Comparison of ENCODE assay signal across 17 cellular contexts in the genomic region with DNA sequence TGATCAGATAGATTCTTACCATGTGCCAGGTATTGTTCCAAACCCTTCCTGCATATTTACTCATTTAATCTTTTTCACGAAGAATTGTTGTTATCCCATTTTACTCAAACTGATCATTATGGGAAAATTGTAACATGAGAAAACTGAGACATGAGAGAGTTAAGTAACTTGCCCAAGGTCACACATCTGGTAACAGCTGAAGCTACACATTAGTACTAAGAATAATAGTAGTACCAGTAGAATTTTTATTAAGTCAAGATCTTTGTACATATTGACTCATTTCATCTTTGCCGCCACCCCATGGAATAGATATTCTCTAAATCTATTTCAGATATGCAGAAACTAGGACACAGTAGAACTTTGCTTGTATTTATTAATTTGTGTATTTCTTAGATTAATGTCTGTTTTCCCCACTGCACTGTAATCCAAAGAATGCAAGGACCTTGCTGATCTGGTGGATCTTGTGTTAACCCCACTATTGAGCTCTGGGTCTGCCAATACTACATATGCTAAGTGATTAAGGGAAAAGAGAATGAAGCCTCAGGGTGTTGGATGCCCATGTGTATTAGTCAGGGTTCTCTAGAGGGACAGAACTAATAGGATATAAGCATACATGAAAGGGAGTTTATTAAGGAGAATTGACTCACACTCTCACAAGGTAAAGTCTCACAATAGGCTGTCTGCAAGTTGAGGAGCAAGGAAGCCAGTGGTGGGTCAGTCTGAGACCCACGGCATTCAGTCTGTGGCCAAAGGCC.
DNase-seq lines count a peak whose midpoint lies in the region; ATAC-seq, FAIRE-seq and TF ChIP-seq lines count a peak whose summit lies in the region.
"Had no signal": no experiment of that assay in that cellular context is flagged by ENCODE, and none has a peak within 500 bp of the region (broad histone marks: within the 10 kb centered on the region; RNA-seq: fewer than 3 reads in every experiment).

No MANE protein-coding gene starts in this region.

- H3K4me3 ChIP-seq in AG10803 (ENCODE audit: low read length): no peak overlapping the region
- H3K4me3 ChIP-seq: esophagus muscularis mucosa had no signal

- DNase-seq in AG10803 (ENCODE audit: low read depth) (peak; percentile 77), LHCN-M2 (ENCODE audit: low read depth) (peak; percentile 59), ecto neural progenitor cell (ENCODE audit: low spot score) (peak; percentile 17), kidney tubule cell (ENCODE audit: low spot score) (peak; percentile 66), HTR-8/SVneo (ENCODE audit: insufficient read length, low spot score) (no peak), DMS153 (lab: John Stamatoyannopoulos, UW) (no peak)
- DNase-seq: ACHN; activated CD4-positive, alpha-beta T cell treated with anti-CD3 and anti-CD28 coated beads for 4 hours; activated naive CD4-positive, alpha-beta T cell; anterior cingulate cortex; hippocampal formation; NCI-H1436; stimulated activated CD4-positive, alpha-beta T cell treated with anti-CD3 and anti-CD28 coated beads, Interleukin-1b, Interleukin-23, amount 100 ng/mL, for 48 hours had no signal

- TF ChIP-seq CTCF in AG10803 (conservative IDR thresholded peaks at IDR 0.05; ENCODE audit: low read length): no peak

- no peak for FAIRE-seq in HTR-8/SVneo (lab: Jason Lieb, UNC)

- ATAC-seq in GM19035 (IDR thresholded peaks at IDR 0.05; ENCODE audit: unreplicated experiment) (no peak), HG03139 (IDR thresholded peaks at IDR 0.05; ENCODE audit: unreplicated experiment) (no peak)
- ATAC-seq: sciatic nerve had no signal

Comparison
In these comparisons a context has a peak if more than half of its experiments do, and no peak if none do; other contexts are left out.
1. DNase-seq: peak in AG10803 (single experiment), LHCN-M2 (single experiment), ecto neural progenitor cell (single experiment) and kidney tubule cell (single experiment); none in HTR-8/SVneo (single experiment) and DMS153 (single experiment).